33 cellular contexts compared by ENCODE assay signal in genomic region chr1:151802372-151802771, GRCh38. TPM values are rescaled to one million over a fixed set of nuclear protein-coding genes. Genes with fewer than 3 reads are reported as not detected.
"Had no signal": no experiment of that assay in that cellular context is flagged by ENCODE, and none has a peak within 500 bp of the region (broad histone marks: within the 10 kb centered on the region; RNA-seq: fewer than 3 reads in every experiment).

No MANE protein-coding gene starts in this region.

- H3K27me3 Mint-ChIP-seq: natural killer cell treated with Interleukin-12 subunit alpha and Interleukin-12 subunit beta and Interleukin-15 and Interleukin-18, amount 100 ng/mL, for 72 hours had no signal

- H3K9me3 Mint-ChIP-seq: mesothelial cell of epicardium; naive B cell; natural killer cell treated with Interleukin-12 subunit alpha and Interleukin-12 subunit beta and Interleukin-15 and Interleukin-18, amount 100 ng/mL, for 72 hours; neural crest cell; stimulated activated memory B cell treated with anti-CD40 and anti-IgM and Interleukin-4, amounts not matched to agents 10 μg/mL and 1 μg/mL and 100 μg/mL, for 72 hours had no signal

- FAIRE-seq: kidney, urothelium cell line had no signal

- H3K4me3 ChIP-seq: dorsolateral prefrontal cortex, gastrocnemius medialis, hepatocyte, mucosa of descending colon, testis, tibial artery, upper lobe of left lung had no signal

- H3K36me3 ChIP-seq: gastrocnemius medialis, upper lobe of left lung had no signal

- H3K27ac Mint-ChIP-seq: mesothelial cell of epicardium; naive B cell; natural killer cell treated with Interleukin-12 subunit alpha and Interleukin-12 subunit beta and Interleukin-15 and Interleukin-18, amount 100 ng/mL, for 72 hours; stimulated activated memory B cell treated with anti-CD40 and anti-IgM and Interleukin-4, amounts not matched to agents 10 μg/mL and 1 μg/mL and 100 μg/mL, for 72 hours had no signal

- H3K36me3 Mint-ChIP-seq: mesothelial cell of epicardium; natural killer cell treated with Interleukin-12 subunit alpha and Interleukin-12 subunit beta and Interleukin-15 and Interleukin-18, amount 100 ng/mL, for 72 hours had no signal

- H3K79me2 ChIP-seq: hepatocyte had no signal

- H3K9me3 ChIP-seq: gastrocnemius medialis, mucosa of descending colon, testis, tibial artery, upper lobe of left lung had no signal

- H3K4me1 ChIP-seq: testis, tibial artery, upper lobe of left lung had no signal

- DNase-seq: cerebellar nuclear complex; dorsolateral prefrontal cortex; effector CD4-positive, alpha-beta T cell; foreskin fibroblast; gastrocnemius medialis; kidney; mesenchymal stem cell; mucosa of descending colon; naive B cell; retina; stimulated activated CD4-positive, alpha-beta T cell treated with anti-CD3 and anti-CD28 coated beads, Interleukin-2, amount 100 ng/mL, for 24 hours; stimulated activated CD4-positive, alpha-beta T cell treated with anti-CD3 and anti-CD28 coated beads, Interleukin-4, amount 100 ng/mL, for 24 hours; stimulated activated naive CD8-positive, alpha-beta T cell treated with anti-CD3 and anti-CD28 coated beads, Interleukin-15, Interleukin-2, amounts not matched to agents 100 U/mL and 50 U/mL, for 24 hours; substantia nigra; testis had no signal

- H3K27ac ChIP-seq: dorsolateral prefrontal cortex, epithelial cell of prostate, hepatocyte, testis, tibial artery, upper lobe of left lung had no signal

- H3K27me3 ChIP-seq: dorsolateral prefrontal cortex, gastrocnemius medialis, testis, upper lobe of left lung had no signal

- H2AFZ ChIP-seq: hepatocyte had no signal

- H3K4me3 Mint-ChIP-seq: mesothelial cell of epicardium; naive B cell; natural killer cell treated with Interleukin-12 subunit alpha and Interleukin-12 subunit beta and Interleukin-15 and Interleukin-18, amount 100 ng/mL, for 72 hours; neural crest cell; stimulated activated memory B cell treated with anti-CD40 and anti-IgM and Interleukin-4, amounts not matched to agents 10 μg/mL and 1 μg/mL and 100 μg/mL, for 72 hours had no signal

- H3K4me2 ChIP-seq: hepatocyte had no signal

- ATAC-seq: left lobe of liver; mucosa of descending colon; natural killer cell treated with Interleukin-12 subunit alpha and Interleukin-12 subunit beta and Interleukin-15 and Interleukin-18, amount 100 ng/mL, for 72 hours; sciatic nerve; stimulated activated memory B cell treated with anti-CD40 and anti-IgM and Interleukin-4, amounts not matched to agents 10 μg/mL and 1 μg/mL and 100 μg/mL, for 72 hours; stimulated activated naive CD8-positive, alpha-beta T cell treated with anti-CD3 and anti-CD28 coated beads, Interleukin-15, Interleukin-2, amounts not matched to agents 100 U/mL and 50 U/mL, for 24 hours had no signal

RNA-seq across cellular contexts. Expression of gene LINGO4, which starts 2.8 kb away (rescaled TPM):
- total RNA-seq: esophagus mucosa; glomerular endothelial cell; hepatocyte; lung microvascular endothelial cell; mesothelial cell of epicardium; natural killer cell treated with Interleukin-12 subunit alpha and Interleukin-12 subunit beta and Interleukin-15 and Interleukin-18, amount 100 ng/mL, for 72 hours; neural crest cell; osteoblast; pulmonary artery endothelial cell; sciatic nerve had no signal
- polyA plus RNA-seq: hepatocyte had no signal

RNA-seq across cellular contexts. Expression of gene RORC, which starts 29.2 kb away (rescaled TPM):
- total RNA-seq: glomerular endothelial cell, lung microvascular endothelial cell, mesothelial cell of epicardium, osteoblast, pulmonary artery endothelial cell had no signal

RNA-seq across cellular contexts. Expression of gene C2CD4D, which starts 37.2 kb away (rescaled TPM):
- total RNA-seq: gastrocnemius medialis, glomerular endothelial cell, hepatocyte, left lobe of liver, liver, osteoblast, skeletal muscle tissue had no signal
